1 cellular context compared by ENCODE assay signal in the genomic region with DNA sequence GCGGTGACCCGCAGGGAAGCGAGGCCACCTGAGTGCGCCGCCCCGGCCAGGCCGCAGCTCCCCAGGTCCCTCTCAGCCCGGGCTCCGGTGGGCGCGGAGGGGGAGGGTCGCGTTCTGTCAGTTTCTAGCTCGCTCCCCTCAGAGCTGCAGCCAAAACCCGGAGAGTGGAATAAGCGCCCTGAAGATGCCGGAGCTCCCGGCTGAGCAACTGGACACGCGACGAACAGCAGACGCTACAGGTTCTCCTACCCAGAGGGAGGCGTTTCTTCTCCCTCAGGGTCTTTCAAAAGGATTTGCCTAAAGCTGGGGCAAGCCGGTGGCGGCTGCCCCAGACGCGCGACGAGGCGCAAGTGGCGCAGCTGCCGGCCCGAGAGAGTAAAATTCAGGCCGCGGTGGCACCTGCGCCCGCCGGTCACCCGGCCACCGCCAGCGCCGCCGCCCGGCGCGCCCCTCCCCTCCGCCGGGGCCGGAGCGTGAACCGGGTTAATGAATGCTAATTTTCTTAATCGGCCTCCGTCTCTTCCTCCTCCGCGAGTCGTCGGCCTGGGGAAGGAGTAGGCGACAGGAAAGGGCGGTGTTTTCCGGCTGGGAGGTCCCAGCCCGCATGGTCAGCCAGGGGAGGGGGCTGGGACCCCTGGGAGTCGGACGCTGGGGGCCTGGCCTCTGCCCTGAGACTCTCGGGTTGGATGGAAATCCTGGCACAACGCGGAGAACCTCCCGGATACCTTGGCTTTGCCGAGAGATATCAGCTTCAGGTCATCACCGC.
TF ChIP-seq lines count a peak whose summit lies in the region.

No MANE protein-coding gene starts in this region.

TF ChIP-seq in K562, 482 proteins besides CTCF, POLR2A, EP300 and RAD21 (continued from another document):
- TF ChIP-seq E2F6 (IDR thresholded peaks at IDR 0.05; ENCODE audit: borderline replicate concordance in 1 of 2, extremely low read depth in 1 of 2, insufficient read depth in 1 of 2, insufficient read length in 1 of 2, low read depth in 1 of 2, low read length in 1 of 2, poor library complexity in 1 of 2, severe bottlenecking in 1 of 2) (peak in 1 of 2 experiments; percentile 14), ZNF41 (CRISPR knock-in tag; conservative IDR thresholded peaks at IDR 0.05) (0 out of 2 replicates have a peak, but pooled peaks have one; percentile 4), MXI1 (IDR thresholded peaks at IDR 0.05; ENCODE audit: low read depth, low read length) (no peak), GTF2F1 (IDR thresholded peaks at IDR 0.05; ENCODE audit: low read depth, low read length) (no peak), RBM22 (IDR thresholded peaks at IDR 0.05; ENCODE audit: low read depth, low read length, poor library complexity, severe bottlenecking) (peak; percentile 27), PHF8 (IDR thresholded peaks at IDR 0.05; ENCODE audit: borderline replicate concordance, low read length) (peak; percentile 22; the same call in 1 of the 2 replicates), NR2C2 (CRISPR knock-in tag; IDR thresholded peaks at IDR 0.05) (no peak), NR2C2 (tag; IDR thresholded peaks at IDR 0.05) (peak; percentile 68; the same call in 1 of the 2 replicates), SMARCA5 (IDR thresholded peaks at IDR 0.05) (no peak), STAG1 (CRISPR knock-in tag; IDR thresholded peaks at IDR 0.05; ENCODE audit: borderline replicate concordance) (no peak), ZFX (CRISPR knock-in tag; IDR thresholded peaks at IDR 0.05) (peak; percentile 38; the same call in 1 of the 2 replicates), ZNF778 (CRISPR knock-in tag; IDR thresholded peaks at IDR 0.05) (no peak), ATF1 (CRISPR knock-in tag; IDR thresholded peaks at IDR 0.05) (no peak), ATF1 (tag; IDR thresholded peaks at IDR 0.05) (peak; percentile 37; the same call in 1 of the 2 replicates)
- TF ChIP-seq, protein P1, sequence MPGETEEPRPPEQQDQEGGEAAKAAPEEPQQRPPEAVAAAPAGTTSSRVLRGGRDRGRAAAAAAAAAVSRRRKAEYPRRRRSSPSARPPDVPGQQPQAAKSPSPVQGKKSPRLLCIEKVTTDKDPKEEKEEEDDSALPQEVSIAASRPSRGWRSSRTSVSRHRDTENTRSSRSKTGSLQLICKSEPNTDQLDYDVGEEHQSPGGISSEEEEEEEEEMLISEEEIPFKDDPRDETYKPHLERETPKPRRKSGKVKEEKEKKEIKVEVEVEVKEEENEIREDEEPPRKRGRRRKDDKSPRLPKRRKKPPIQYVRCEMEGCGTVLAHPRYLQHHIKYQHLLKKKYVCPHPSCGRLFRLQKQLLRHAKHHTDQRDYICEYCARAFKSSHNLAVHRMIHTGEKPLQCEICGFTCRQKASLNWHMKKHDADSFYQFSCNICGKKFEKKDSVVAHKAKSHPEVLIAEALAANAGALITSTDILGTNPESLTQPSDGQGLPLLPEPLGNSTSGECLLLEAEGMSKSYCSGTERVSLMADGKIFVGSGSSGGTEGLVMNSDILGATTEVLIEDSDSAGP (CRISPR knock-in tag; IDR thresholded peaks at IDR 0.05): no peak
- TF ChIP-seq, protein P2, sequence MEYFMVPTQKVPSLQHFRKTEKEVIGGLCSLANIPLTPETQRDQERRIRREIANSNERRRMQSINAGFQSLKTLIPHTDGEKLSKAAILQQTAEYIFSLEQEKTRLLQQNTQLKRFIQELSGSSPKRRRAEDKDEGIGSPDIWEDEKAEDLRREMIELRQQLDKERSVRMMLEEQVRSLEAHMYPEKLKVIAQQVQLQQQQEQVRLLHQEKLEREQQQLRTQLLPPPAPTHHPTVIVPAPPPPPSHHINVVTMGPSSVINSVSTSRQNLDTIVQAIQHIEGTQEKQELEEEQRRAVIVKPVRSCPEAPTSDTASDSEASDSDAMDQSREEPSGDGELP (CRISPR knock-in tag; IDR thresholded peaks at IDR 0.05; ENCODE audit: borderline replicate concordance): peak; percentile 25; the same call in 1 of the 2 replicates
